10 cellular contexts compared by ENCODE assay signal in the genomic region with DNA sequence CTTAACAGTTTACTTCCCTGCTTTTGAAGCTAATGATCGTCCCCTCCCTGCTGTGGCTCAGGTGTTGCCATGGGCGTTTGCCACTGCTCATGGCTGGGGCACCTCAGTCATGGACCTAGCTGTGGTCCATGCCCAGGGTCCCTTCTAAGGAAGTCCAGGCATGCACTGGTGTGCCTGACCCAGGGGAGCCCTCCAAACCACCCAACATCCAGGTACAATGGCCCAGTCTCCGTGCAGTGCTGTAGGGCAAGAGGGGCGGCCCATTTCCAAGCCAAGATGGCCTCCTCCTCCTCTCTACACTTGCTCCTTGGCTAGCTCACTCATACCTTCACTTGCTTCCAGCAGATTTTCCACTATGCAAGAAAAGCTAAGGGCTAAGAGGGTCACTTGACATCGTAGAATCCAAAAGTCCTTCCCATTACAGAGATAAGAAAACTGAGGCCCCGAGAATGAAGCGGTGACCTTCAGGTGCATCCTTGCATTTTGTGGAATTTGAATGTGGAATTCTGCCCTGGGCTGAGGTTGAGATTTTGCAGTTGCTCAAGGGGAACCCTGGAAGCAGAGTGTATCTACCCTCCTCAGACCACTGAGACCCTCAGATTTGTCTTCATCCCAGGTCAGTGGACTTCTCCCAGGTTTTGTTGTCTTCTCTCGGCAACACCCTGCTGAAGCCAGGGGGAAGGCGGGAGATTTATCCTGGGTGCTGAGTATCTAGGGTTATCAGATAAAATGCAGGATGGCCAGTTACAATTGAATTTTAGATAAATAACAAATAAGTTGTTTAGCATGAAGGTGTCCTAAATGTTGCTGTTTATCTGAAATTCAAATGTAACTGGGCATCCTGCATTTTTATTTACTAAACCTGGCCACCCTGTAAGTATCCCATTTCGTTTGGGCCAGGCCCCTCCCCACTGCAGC. TPM values are rescaled to one million over a fixed set of nuclear protein-coding genes. Genes with fewer than 3 reads are reported as not detected.
DNase-seq lines count a peak whose midpoint lies in the region; ATAC-seq and TF ChIP-seq lines count a peak whose summit lies in the region.
"Had no signal": no experiment of that assay in that cellular context is flagged by ENCODE, and none has a peak within 500 bp of the region (broad histone marks: within the 10 kb centered on the region; RNA-seq: fewer than 3 reads in every experiment).

No MANE protein-coding gene starts in this region.

- TF ChIP-seq POLR2A in erythroblast (IDR thresholded peaks at IDR 0.05; ENCODE audit: low read length) (peak; percentile 23), uterus (IDR thresholded peaks at IDR 0.05) (no peak)

- CTCF ChIA-PET in activated B cell treated with CpG ODN at 0.5 μM for 24 hours (lab: Charles Lee) = interaction anchor here (0.6 to 11.4 kb wide), 7 partner anchors 14 to 453 kb away, joined by 3 to 289 read pairs (median 89); a partner anchor contains a TSS
- CTCF ChIA-PET in Caco-2 (lab: Charles Lee) = interaction anchor here (1.0 kb wide), 1 partner anchor 162 kb away, joined by 3 read pairs; no protein-coding TSS in a partner anchor

- H3K4me3 Mint-ChIP-seq in activated B cell treated with CpG ODN at 0.5 μM for 24 hours = peak overlapping the region; percentile 85
- no peak overlapping the region for H3K4me3 Mint-ChIP-seq in Caco-2 (ENCODE audit: unreplicated experiment)

- no peak overlapping the region for H3K4me3 ChIP-seq in uterus
- no peak overlapping the region for H3K4me3 ChIP-seq in Caco-2 (ENCODE audit: low read depth, low read length)
- H3K4me3 ChIP-seq: cardiac muscle cell had no signal

- H3K9me3 Mint-ChIP-seq in activated B cell treated with CpG ODN at 0.5 μM for 24 hours (no peaks in the 10 kb centered on the region), Caco-2 (ENCODE audit: unreplicated experiment) (no peaks in the 10 kb centered on the region)

- H3K36me3 ChIP-seq in uterus (no peaks in the 10 kb centered on the region), Caco-2 (ENCODE audit: control insufficient read depth, insufficient read depth, low read length) (no peaks in the 10 kb centered on the region)
- H3K36me3 ChIP-seq: cardiac muscle cell had no signal

- H3K27me3 Mint-ChIP-seq in activated B cell treated with CpG ODN at 0.5 μM for 24 hours (no peaks in the 10 kb centered on the region), Caco-2 (ENCODE audit: insufficient read depth, unreplicated experiment) (no peaks in the 10 kb centered on the region)

- POLR2A ChIA-PET in activated B cell treated with CpG ODN at 0.5 μM for 24 hours (lab: Charles Lee) = interaction anchor here (0.8 to 11.8 kb wide), 14 partner anchors 19 to 1554 kb away, joined by 3 to 956 read pairs (median 48); a partner anchor contains a TSS
- POLR2A ChIA-PET in Caco-2 (lab: Charles Lee) = no interaction called here

- ATAC-seq in activated B cell treated with CpG ODN at 0.5 μM for 24 hours (ENCODE audit: low read depth) = no peak
- ATAC-seq in GM21786 (IDR thresholded peaks at IDR 0.05; ENCODE audit: unreplicated experiment) = no peak

- no peaks in the 10 kb centered on the region for H3K27me3 ChIP-seq in uterus
- no peaks in the 10 kb centered on the region for H3K27me3 ChIP-seq in Caco-2 (replicated peaks; ENCODE audit: control insufficient read depth, insufficient read depth, low read length)
- H3K27me3 ChIP-seq: cardiac muscle cell had no signal

- TF ChIP-seq CTCF in activated B cell treated with CpG ODN at 0.5 μM for 24 hours (IDR thresholded peaks at IDR 0.05) = no peak
- no peak for TF ChIP-seq CTCF in uterus (IDR thresholded peaks at IDR 0.05)
- no peak for TF ChIP-seq CTCF in Caco-2 (IDR thresholded peaks at IDR 0.05; ENCODE audit: insufficient read depth in 1 of 2, low read depth in 1 of 2, low read length in 1 of 2, severe bottlenecking in 1 of 2, unreplicated experiment in 1 of 2)

- peak; percentile 32 for DNase-seq in stimulated activated CD4-positive, alpha-beta T cell treated with anti-CD3 and anti-CD28 coated beads, Interleukin-4, amount 100 ng/mL, for 24 hours
- DNase-seq in stimulated activated CD4-positive, alpha-beta T cell treated with anti-CD3 and anti-CD28 coated beads, Interleukin-4, amount 100 ng/mL, for 1 hour = no peak
- DNase-seq in activated B cell treated with CpG ODN at 0.5 μM for 24 hours (no peak), erythroblast (lab: John Stamatoyannopoulos, UW) (no peak), uterus (no peak), Caco-2 (no peak), NCI-H2081 treated with DMSO at 0.1 percent for 48 hours (lab: John Stamatoyannopoulos, UW) (no peak)

- intact Hi-C loops in activated B cell treated with CpG ODN at 0.5 μM for 24 hours (cut with micrococcal nuclease) = loop anchor here (1.0 kb wide), 2 partner anchors 8 to 43 kb away; a partner anchor contains a TSS
- intact Hi-C loops in uterus (cut with DNase I; ENCODE audit: low total_unique reads) = no loop called here
- intact Hi-C loops in Caco-2 (cut with micrococcal nuclease; ENCODE audit: unreplicated experiment) = no loop called here

- BruUV-seq in Caco-2 (replicated peaks; lab: Mats Ljungman, UMichigan) = no TSS peak

- H3K9me3 ChIP-seq in uterus (no peaks in the 10 kb centered on the region), Caco-2 (no peaks in the 10 kb centered on the region)

- H3K27ac Mint-ChIP-seq in activated B cell treated with CpG ODN at 0.5 μM for 24 hours (peak overlapping the region; percentile 98), Caco-2 (ENCODE audit: unreplicated experiment) (no peak overlapping the region)

- H3K36me3 Mint-ChIP-seq in activated B cell treated with CpG ODN at 0.5 μM for 24 hours (ENCODE audit: low read depth) (peaks cover 4% of the 10 kb centered on the region), Caco-2 (ENCODE audit: insufficient read depth, unreplicated experiment) (no peaks in the 10 kb centered on the region)

- H3K27ac ChIP-seq in uterus = peak overlapping the region; percentile 54 to 63
- H3K27ac ChIP-seq: cardiac muscle cell had no signal

- H3K4me1 Mint-ChIP-seq in activated B cell treated with CpG ODN at 0.5 μM for 24 hours = peaks cover 66% of the 10 kb centered on the region
- peaks cover 7% of the 10 kb centered on the region for H3K4me1 Mint-ChIP-seq in Caco-2 (ENCODE audit: low read depth, unreplicated experiment)

- no peaks in the 10 kb centered on the region for H3K4me1 ChIP-seq in uterus
- peaks cover 13% of the 10 kb centered on the region for H3K4me1 ChIP-seq in Caco-2

RNA-seq across cellular contexts. Expression of a gene that starts 42.7 kb away (rescaled TPM):
- total RNA-seq in activated B cell treated with CpG ODN at 0.5 μM for 24 hours = 362 and 435 TPM in 2 replicates
- 10 to 100 TPM in 3 of 4 donors, under 1 TPM in 1; 0.51 to 27.6 (median 11.5) TPM for total RNA-seq in uterus
- not detected in 2 replicates for total RNA-seq in Caco-2 (2022)
- total RNA-seq: cardiac muscle cell, mammary epithelial cell had no signal

Comparison
In these comparisons a context has a peak if more than half of its experiments do, and no peak if none do; other contexts are left out.
1. RNA of a gene that starts 42.7 kb away (total RNA-seq): 362 to 435 TPM in activated B cell treated with CpG ODN at 0.5 μM for 24 hours; 0.51 to 27.6 TPM in uterus and not detected in Caco-2; every median in the first group is over 10 times any median in the second.